In genomic region chr2:74297950-74298349, GRCh38 we compare ENCODE assay signal across 30 cellular contexts. TPM values are rescaled to one million over a fixed set of nuclear protein-coding genes. Genes with fewer than 3 reads are reported as not detected.
"Had no signal": no experiment of that assay in that cellular context is flagged by ENCODE, and none has a peak within 500 bp of the region (broad histone marks: within the 10 kb centered on the region; RNA-seq: fewer than 3 reads in every experiment).

No MANE protein-coding gene starts in this region.

- H3K4me2 ChIP-seq: neural progenitor cell, smooth muscle cell had no signal

- H3K9ac ChIP-seq: neural progenitor cell, parathyroid adenoma had no signal

- H3K79me2 ChIP-seq: parathyroid adenoma had no signal

- DNase-seq: hippocampal formation; kidney glomerular epithelial cell; left colon; left lung; lower lobe of right lung; mammary epithelial cell; mesendoderm; natural killer cell; nephron progenitor cell; occipital lobe; right lobe of liver; stimulated activated CD4-positive, alpha-beta T cell treated with anti-CD3 and anti-CD28 coated beads, Interleukin-1b, Interleukin-23, amount 100 ng/mL, for 48 hours; stimulated activated CD4-positive, alpha-beta T cell treated with anti-CD3 and anti-CD28 coated beads, Interleukin-2, amount 100 ng/mL, for 48 hours; stimulated activated CD4-positive, alpha-beta T cell treated with anti-CD3 and anti-CD28 coated beads, Interleukin-4, amount 100 ng/mL, for 4 hours; stimulated activated naive CD4-positive, alpha-beta T cell; stimulated activated naive CD8-positive, alpha-beta T cell treated with anti-CD3 and anti-CD28 coated beads, Interleukin-15, amount 100 ng/mL, for 72 hours; substantia nigra; transverse colon; upper lobe of left lung had no signal

- H3K36me3 ChIP-seq: left lung, lower lobe of right lung, neural progenitor cell, neutrophil, right atrium auricular region, right lobe of liver, transverse colon, upper lobe of left lung had no signal

- H3K27me3 Mint-ChIP-seq: naive B cell; progenitor cell of endocrine pancreas; stimulated activated naive CD8-positive, alpha-beta T cell treated with anti-CD3 and anti-CD28 coated beads, Interleukin-15, amount 100 ng/mL, for 72 hours had no signal

- ATAC-seq: left colon; lower lobe of right lung; natural killer cell; right lobe of liver; stimulated activated naive CD8-positive, alpha-beta T cell treated with anti-CD3 and anti-CD28 coated beads, Interleukin-15, amount 100 ng/mL, for 72 hours had no signal

- H3K9me3 ChIP-seq: lower lobe of right lung, neutrophil, right atrium auricular region, right lobe of liver, upper lobe of left lung, vagina had no signal

- H3K9me3 Mint-ChIP-seq: natural killer cell had no signal

- FAIRE-seq: keratinocyte had no signal

- H3K4me1 ChIP-seq: left lung, parathyroid adenoma, right atrium auricular region, right lobe of liver, transverse colon, vagina had no signal

- H3K4me3 Mint-ChIP-seq: mesothelial cell of epicardium; natural killer cell; nephron progenitor cell; neural progenitor cell; stimulated activated naive CD8-positive, alpha-beta T cell treated with anti-CD3 and anti-CD28 coated beads, Interleukin-15, amount 100 ng/mL, for 72 hours had no signal

- H3K4me3 ChIP-seq: left lung, lower lobe of right lung, neural progenitor cell, right atrium auricular region, right lobe of liver, smooth muscle cell, transverse colon, upper lobe of left lung, vagina had no signal

- H3K36me3 Mint-ChIP-seq: natural killer cell had no signal

- H3K27ac ChIP-seq: left lung, lower lobe of right lung, neural progenitor cell, neutrophil, parathyroid adenoma, right atrium auricular region, right lobe of liver, transverse colon, vagina had no signal

- H2AFZ ChIP-seq: neural progenitor cell, parathyroid adenoma had no signal

- H3K4me1 Mint-ChIP-seq: mesothelial cell of epicardium; natural killer cell; stimulated activated naive CD8-positive, alpha-beta T cell treated with anti-CD3 and anti-CD28 coated beads, Interleukin-15, amount 100 ng/mL, for 72 hours had no signal

- H3K27ac Mint-ChIP-seq: mesothelial cell of epicardium; natural killer cell; nephron progenitor cell; neural progenitor cell; progenitor cell of endocrine pancreas; stimulated activated naive CD8-positive, alpha-beta T cell treated with anti-CD3 and anti-CD28 coated beads, Interleukin-15, amount 100 ng/mL, for 72 hours had no signal

- H3K27me3 ChIP-seq: left lung, neural progenitor cell, neutrophil, right atrium auricular region, right lobe of liver, transverse colon, upper lobe of left lung, vagina had no signal

RNA-seq across cellular contexts. Expression of gene SLC4A5, which starts 45.3 kb away (rescaled TPM):
- total RNA-seq: pulmonary artery endothelial cell had no signal
